Comparison of ENCODE assay signal across 17 cellular contexts in genomic region chr4:52848255-52848654, GRCh38. TPM values are rescaled to one million over a fixed set of nuclear protein-coding genes. Genes with fewer than 3 reads are reported as not detected.
DNase-seq lines count a peak whose midpoint lies in the region; FAIRE-seq and TF ChIP-seq lines count a peak whose summit lies in the region.
"Had no signal": no experiment of that assay in that cellular context is flagged by ENCODE, and none has a peak within 500 bp of the region (broad histone marks: within the 10 kb centered on the region; RNA-seq: fewer than 3 reads in every experiment).

No MANE protein-coding gene starts in this region.

- no peaks in the 10 kb centered on the region for H3K9me3 ChIP-seq in kidney (ENCODE audit: control insufficient read depth in 1 of 2, low read length in 2 of 2)

- no peaks in the 10 kb centered on the region for H3K9me3 Mint-ChIP-seq in type B pancreatic cell
- H3K9me3 Mint-ChIP-seq: CD4-positive, CD25-positive, alpha-beta regulatory T cell had no signal

- FAIRE-seq in bronchial epithelial cell (lab: Jason Lieb, UNC) (no peak), kidney (lab: Jason Lieb, UNC) (peak; percentile 86), HTR-8/SVneo (lab: Jason Lieb, UNC) (no peak)
- FAIRE-seq: GM12878 had no signal

- H3K4me3 ChIP-seq in bronchial epithelial cell (ENCODE audit: low read depth, low read length) (no peak overlapping the region), kidney (ENCODE audit: low read length in 2 of 2) (no peak overlapping the region)
- H3K4me3 ChIP-seq: GM12878 had no signal

- H3K36me3 Mint-ChIP-seq in type B pancreatic cell = no peaks in the 10 kb centered on the region
- H3K36me3 Mint-ChIP-seq: CD4-positive, CD25-positive, alpha-beta regulatory T cell had no signal

- H3K27ac ChIP-seq in kidney (ENCODE audit: low read depth in 2 of 2, low read length in 2 of 2) = peak overlapping the region; percentile 39 to 45
- H3K27ac ChIP-seq: RWPE1 had no signal

- TF ChIP-seq CTCF in bronchial epithelial cell (IDR thresholded peaks at IDR 0.05; ENCODE audit: insufficient read depth, low read length, severe bottlenecking) (no peak), kidney (IDR thresholded peaks at IDR 0.05; ENCODE audit: borderline replicate concordance, extremely low read depth, insufficient read depth) (no peak), type B pancreatic cell (conservative IDR thresholded peaks at IDR 0.05) (no peak)

- H3K4me1 ChIP-seq in kidney (ENCODE audit: control insufficient read depth in 1 of 2, insufficient read depth in 1 of 2, low read depth in 1 of 2, low read length in 2 of 2) = peaks cover 0 to 11% of the 10 kb centered on the region in 2 donors

- no peak overlapping the region for H3K4me3 Mint-ChIP-seq in type B pancreatic cell
- H3K4me3 Mint-ChIP-seq: CD4-positive, CD25-positive, alpha-beta regulatory T cell had no signal

- H3K27me3 Mint-ChIP-seq in type B pancreatic cell = no peaks in the 10 kb centered on the region
- H3K27me3 Mint-ChIP-seq: CD4-positive, CD25-positive, alpha-beta regulatory T cell had no signal

- H3K36me3 ChIP-seq in bronchial epithelial cell (ENCODE audit: control insufficient read depth, insufficient read depth, low read length) = no peaks in the 10 kb centered on the region
- no peaks in the 10 kb centered on the region for H3K36me3 ChIP-seq in kidney (ENCODE audit: control insufficient read depth in 1 of 2, insufficient read depth in 2 of 2, low read length in 2 of 2)

- H3K4me1 Mint-ChIP-seq in type B pancreatic cell (ENCODE audit: unreplicated experiment) = peaks cover 30% of the 10 kb centered on the region
- H3K4me1 Mint-ChIP-seq: CD4-positive, CD25-positive, alpha-beta regulatory T cell had no signal

- H3K9ac ChIP-seq in kidney (ENCODE audit: low read length in 2 of 2) = no peak overlapping the region

- DNase-seq in SIG-M5 treated with dmso at 0.1 percent for 504 hours (lab: John Stamatoyannopoulos, UW; ENCODE audit: unreplicated experiment) (peak; percentile 22), SIG-M5 (lab: John Stamatoyannopoulos, UW) (no peak), bronchial epithelial cell (ENCODE audit: low read depth) (peak; percentile 66), kidney (no peak), type B pancreatic cell (ENCODE audit: extremely low spot score, unreplicated experiment) (no peak), T1000 (lab: John Stamatoyannopoulos, UW) (no peak), HTR-8/SVneo (ENCODE audit: insufficient read length, low spot score) (no peak), SKM-1 treated with dmso at 0.1 percent for 144 hours (lab: John Stamatoyannopoulos, UW; ENCODE audit: unreplicated experiment) (no peak)
- DNase-seq: CD4-positive, CD25-positive, alpha-beta regulatory T cell; DMS79; HCEC 1CT; NCI-H1436; NCI-H2029 treated with DMSO at 0.1 percent for 48 hours; NCI-H226 had no signal

- H3K27me3 ChIP-seq in bronchial epithelial cell (ENCODE audit: control insufficient read depth, insufficient read depth, low read length) = no peaks in the 10 kb centered on the region

- H3K27ac Mint-ChIP-seq in type B pancreatic cell = peak overlapping the region; percentile 31
- H3K27ac Mint-ChIP-seq: CD4-positive, CD25-positive, alpha-beta regulatory T cell had no signal

- intact Hi-C loops in kidney (cut with DNase I) = no loop called here

RNA-seq across cellular contexts. Expression of gene RASL11B, which starts 13.9 kb away (rescaled TPM):
- total RNA-seq in bronchial epithelial cell (0.77 and 1.3 TPM in 2 replicates), kidney (4.3 TPM), type B pancreatic cell (ENCODE audit: low replicate concordance) (2.7 and 15.7 TPM in 2 replicates)
- polyA plus RNA-seq in kidney (ENCODE audit: insufficient read depth, low read depth, low replicate concordance) = 45.9 TPM
- total RNA-seq: G401 had no signal

Comparison
In these comparisons a context has a peak if more than half of its experiments do, and no peak if none do; other contexts are left out.
1. DNase-seq: peak in SIG-M5 treated with dmso at 0.1 percent for 504 hours (single experiment) and bronchial epithelial cell (single experiment); none in SIG-M5 (single experiment), kidney (single experiment), type B pancreatic cell (single experiment), T1000 (single experiment), HTR-8/SVneo (single experiment) and SKM-1 treated with dmso at 0.1 percent for 144 hours (single experiment).